19 cellular contexts compared by ENCODE assay signal in the genomic region with DNA sequence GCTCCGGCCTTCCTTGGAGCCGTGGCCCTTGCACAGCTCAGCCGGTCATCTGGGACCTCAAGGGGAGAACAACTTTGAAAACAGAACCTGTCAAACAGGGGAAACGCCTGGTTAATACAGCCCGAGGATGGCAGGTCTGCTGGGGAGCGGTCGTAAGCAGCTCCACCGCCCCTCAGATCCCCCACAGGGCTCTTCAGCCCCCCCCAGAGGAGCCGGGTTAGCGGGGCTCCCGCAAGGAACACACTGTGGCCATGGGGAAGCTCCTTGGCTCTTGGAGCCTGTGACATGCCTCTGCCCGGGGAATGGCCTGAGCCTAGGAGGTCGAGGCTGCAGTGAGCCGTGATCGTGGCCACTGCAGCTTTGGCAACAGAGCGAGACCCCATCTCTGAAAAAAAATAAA. TPM values are rescaled to one million over a fixed set of nuclear protein-coding genes. Genes with fewer than 3 reads are reported as not detected.
DNase-seq lines count a peak whose midpoint lies in the region; ATAC-seq, FAIRE-seq and TF ChIP-seq lines count a peak whose summit lies in the region.
"Had no signal": no experiment of that assay in that cellular context is flagged by ENCODE, and none has a peak within 500 bp of the region (broad histone marks: within the 10 kb centered on the region; RNA-seq: fewer than 3 reads in every experiment).

No MANE protein-coding gene starts in this region.

- H3K4me1 Mint-ChIP-seq in CD8-positive, alpha-beta T cell (ENCODE audit: low read depth): peaks cover 64% of the 10 kb centered on the region
- peaks cover 82% of the 10 kb centered on the region for H3K4me1 Mint-ChIP-seq in activated CD4-positive, alpha-beta memory T cell treated with anti-CD3 and anti-CD28 coated beads, Interleukin-2, amount 10 ng/mL, durations not matched to agents 7 days and 5 days
- peaks cover 47 to 55% of the 10 kb centered on the region in 2 donors for H3K4me1 Mint-ChIP-seq in effector memory CD8-positive, alpha-beta T cell (ENCODE audit: low read depth in 2 of 2)

- no peak for TF ChIP-seq CTCF in CD8-positive, alpha-beta T cell (IDR thresholded peaks at IDR 0.05)

- H3K27me3 Mint-ChIP-seq in CD8-positive, alpha-beta T cell (ENCODE audit: low read depth): no peaks in the 10 kb centered on the region
- H3K27me3 Mint-ChIP-seq in activated CD4-positive, alpha-beta memory T cell treated with anti-CD3 and anti-CD28 coated beads, Interleukin-2, amount 10 ng/mL, durations not matched to agents 7 days and 5 days: no peaks in the 10 kb centered on the region
- no peaks in the 10 kb centered on the region for H3K27me3 Mint-ChIP-seq in effector memory CD8-positive, alpha-beta T cell

- intact Hi-C loops in CD8-positive, alpha-beta T cell (cut with DNase I, micrococcal nuclease): loop anchor here in 1 of 2 experiments (10.0 kb wide), 1 partner anchor 1947 kb away; the partner anchor contains the start of gene RNU6ATAC
- intact Hi-C loops in posterior vena cava (cut with DNase I): no loop called here

- CTCF ChIA-PET in CD8-positive, alpha-beta T cell (lab: Charles Lee): interaction anchor here (0.6 to 4.6 kb wide), 2 partner anchors 11 to 22 kb away, joined by 3 to 22 read pairs; no protein-coding TSS in a partner anchor
- CTCF ChIA-PET in activated CD4-positive, alpha-beta memory T cell treated with anti-CD3 and anti-CD28 coated beads, Interleukin-2, amount 10 ng/mL, durations not matched to agents 7 days and 5 days (lab: Charles Lee): interaction anchor here (1.9 kb wide), 1 partner anchor 11 kb away, joined by 6 read pairs; no protein-coding TSS in a partner anchor

- peak overlapping the region; percentile 68; the same call in 1 of the 2 replicates for H3K9ac ChIP-seq in BLaER1
- H3K9ac ChIP-seq: neural progenitor cell had no signal

- H3K9me3 Mint-ChIP-seq in CD8-positive, alpha-beta T cell: no peaks in the 10 kb centered on the region
- no peaks in the 10 kb centered on the region for H3K9me3 Mint-ChIP-seq in activated CD4-positive, alpha-beta memory T cell treated with anti-CD3 and anti-CD28 coated beads, Interleukin-2, amount 10 ng/mL, durations not matched to agents 7 days and 5 days
- H3K9me3 Mint-ChIP-seq in effector memory CD8-positive, alpha-beta T cell: no peaks in the 10 kb centered on the region
- H3K9me3 Mint-ChIP-seq: neural progenitor cell had no signal

- peaks cover 12% of the 10 kb centered on the region for H3K36me3 Mint-ChIP-seq in CD8-positive, alpha-beta T cell
- peaks cover 17% of the 10 kb centered on the region for H3K36me3 Mint-ChIP-seq in activated CD4-positive, alpha-beta memory T cell treated with anti-CD3 and anti-CD28 coated beads, Interleukin-2, amount 10 ng/mL, durations not matched to agents 7 days and 5 days (ENCODE audit: low read depth)
- peaks cover 13% of the 10 kb centered on the region for H3K36me3 Mint-ChIP-seq in effector memory CD8-positive, alpha-beta T cell (ENCODE audit: insufficient read depth)

- H3K27me3 ChIP-seq in BLaER1: no peaks in the 10 kb centered on the region
- no peaks in the 10 kb centered on the region for H3K27me3 ChIP-seq in CD8-positive, alpha-beta T cell (ENCODE audit: insufficient read depth, low read length)
- H3K27me3 ChIP-seq: neural progenitor cell, SJSA1, thyroid gland had no signal

- peaks cover 65% of the 10 kb centered on the region for H3K4me1 ChIP-seq in BLaER1
- peaks cover 73% of the 10 kb centered on the region for H3K4me1 ChIP-seq in CD8-positive, alpha-beta T cell (ENCODE audit: insufficient read depth, low read length)

- FAIRE-seq in frontal cortex (lab: Jason Lieb, UNC): no peak
- FAIRE-seq in RCC 7860 (lab: Jason Lieb, UNC): no peak
- FAIRE-seq: colon, TTC549 had no signal

- DNase-seq in CD8-positive, alpha-beta T cell: no peak
- no peak for DNase-seq in activated CD4-positive, alpha-beta memory T cell treated with anti-CD3 and anti-CD28 coated beads, Interleukin-2, amount 10 ng/mL, durations not matched to agents 7 days and 5 days
- DNase-seq in effector memory CD8-positive, alpha-beta T cell: no peak
- DNase-seq in NCI-H226: no peak
- DNase-seq in posterior vena cava (ENCODE audit: low spot score): no peak
- no peak for DNase-seq in frontal cortex (ENCODE audit: low spot score in 2 of 2)
- no peak for DNase-seq in RCC 7860 (ENCODE audit: low spot score)
- DNase-seq: amniotic stem cell; C1 segment of cervical spinal cord; DND-41; NCI-H146; NCI-H446 treated with DMSO at 0.1 percent for 48 hours; stimulated activated CD4-positive, alpha-beta T cell treated with anti-CD3 and anti-CD28 coated beads, Interleukin-2, amount 100 ng/mL, for 48 hours; thyroid gland had no signal

- peak overlapping the region; percentile 89 for H3K4me2 ChIP-seq in BLaER1
- H3K4me2 ChIP-seq: neural progenitor cell had no signal

- H3K4me3 Mint-ChIP-seq in CD8-positive, alpha-beta T cell: no peak overlapping the region
- H3K4me3 Mint-ChIP-seq in activated CD4-positive, alpha-beta memory T cell treated with anti-CD3 and anti-CD28 coated beads, Interleukin-2, amount 10 ng/mL, durations not matched to agents 7 days and 5 days: peak overlapping the region; percentile 86
- H3K4me3 Mint-ChIP-seq in effector memory CD8-positive, alpha-beta T cell: peak overlapping the region; percentile 67 to 88
- H3K4me3 Mint-ChIP-seq: neural progenitor cell had no signal

- H3K9me3 ChIP-seq in BLaER1: no peaks in the 10 kb centered on the region
- no peaks in the 10 kb centered on the region for H3K9me3 ChIP-seq in CD8-positive, alpha-beta T cell (ENCODE audit: low read length)
- H3K9me3 ChIP-seq: SJSA1, thyroid gland had no signal

- POLR2A ChIA-PET in CD8-positive, alpha-beta T cell (lab: Charles Lee): no interaction called here
- POLR2A ChIA-PET in activated CD4-positive, alpha-beta memory T cell treated with anti-CD3 and anti-CD28 coated beads, Interleukin-2, amount 10 ng/mL, durations not matched to agents 7 days and 5 days (lab: Charles Lee): interaction anchor here (2.0 to 8.7 kb wide), 2 partner anchors 10 to 16 kb away, joined by 7 to 123 read pairs; partner anchors contain the start of gene NACC2

- ATAC-seq in CD8-positive, alpha-beta T cell: no peak
- ATAC-seq in effector memory CD8-positive, alpha-beta T cell (replicated peaks): no peak

- no peaks in the 10 kb centered on the region for H4K20me1 ChIP-seq in BLaER1

- H3K27ac Mint-ChIP-seq in CD8-positive, alpha-beta T cell: peak overlapping the region; percentile 64
- H3K27ac Mint-ChIP-seq in activated CD4-positive, alpha-beta memory T cell treated with anti-CD3 and anti-CD28 coated beads, Interleukin-2, amount 10 ng/mL, durations not matched to agents 7 days and 5 days: peak overlapping the region; percentile 99
- peak overlapping the region; percentile 25 to 85 for H3K27ac Mint-ChIP-seq in effector memory CD8-positive, alpha-beta T cell

- H3K27ac ChIP-seq in BLaER1: peak overlapping the region; percentile 90
- H3K27ac ChIP-seq in CD8-positive, alpha-beta T cell (ENCODE audit: low read depth, low read length): no peak overlapping the region
- H3K27ac ChIP-seq: neural progenitor cell, SJSA1, thyroid gland had no signal

- peaks cover 29% of the 10 kb centered on the region for H3K36me3 ChIP-seq in BLaER1
- H3K36me3 ChIP-seq in CD8-positive, alpha-beta T cell (ENCODE audit: insufficient read depth, low read length): no peaks in the 10 kb centered on the region
- H3K36me3 ChIP-seq: neural progenitor cell, thyroid gland had no signal

- H3K4me3 ChIP-seq in BLaER1: no peak overlapping the region
- no peak overlapping the region for H3K4me3 ChIP-seq in CD8-positive, alpha-beta T cell (ENCODE audit: low read depth, low read length)
- H3K4me3 ChIP-seq: neural progenitor cell, SJSA1, thyroid gland had no signal

RNA-seq across cellular contexts. Expression of gene TMEM250, which starts 6.8 kb away (rescaled TPM):
- 1 to 10 TPM; 7.6 to 7.7 TPM for total RNA-seq in CD8-positive, alpha-beta T cell
- 10 to 100 TPM; 47.0 to 49.0 TPM for total RNA-seq in activated CD4-positive, alpha-beta memory T cell treated with anti-CD3 and anti-CD28 coated beads, Interleukin-2, amount 10 ng/mL, durations not matched to agents 7 days and 5 days
- total RNA-seq in posterior vena cava: 10 to 100 TPM; 25.0 to 29.1 TPM
- 26.9 TPM for total RNA-seq in frontal cortex

RNA-seq across cellular contexts. Expression of gene NACC2, which starts 16.8 kb away (rescaled TPM):
- total RNA-seq in CD8-positive, alpha-beta T cell: 1 to 10 TPM; 1.7 to 1.8 TPM
- total RNA-seq in activated CD4-positive, alpha-beta memory T cell treated with anti-CD3 and anti-CD28 coated beads, Interleukin-2, amount 10 ng/mL, durations not matched to agents 7 days and 5 days: 1 to 10 TPM; 8.1 to 8.7 TPM
- total RNA-seq in posterior vena cava: 10 to 100 TPM; 73.5 to 77.7 TPM
- 3.7 TPM for total RNA-seq in frontal cortex

Comparison
In these comparisons a context has a peak if more than half of its experiments do, and no peak if none do; other contexts are left out.
1. RNA of gene NACC2, which starts 16.8 kb away (total RNA-seq): 73.5 to 77.7 TPM in posterior vena cava; 8.1 to 8.7 TPM in activated CD4-positive, alpha-beta memory T cell treated with anti-CD3 and anti-CD28 coated beads, Interleukin-2, amount 10 ng/mL, durations not matched to agents 7 days and 5 days, 3.7 TPM in frontal cortex (single experiment) and 1.7 to 1.8 TPM in CD8-positive, alpha-beta T cell; every median in the first group is over 4 times any median in the second.
2. Peak in every context shown above with its lines, with median percentiles within 50 percentile points of each other: H3K27ac Mint-ChIP-seq.